23 cellular contexts compared by ENCODE assay signal in genomic region chr19:33702606-33703437, GRCh38.
DNase-seq lines count a peak whose midpoint lies in the region; ATAC-seq and TF ChIP-seq lines count a peak whose summit lies in the region.
"Had no signal": no experiment of that assay in that cellular context is flagged by ENCODE, and none has a peak within 500 bp of the region (broad histone marks: within the 10 kb centered on the region; RNA-seq: fewer than 3 reads in every experiment).

No MANE protein-coding gene starts in this region.

- H3K9me3 ChIP-seq in osteoblast (ENCODE audit: low read depth, low read length): no peaks in the 10 kb centered on the region
- H3K9me3 ChIP-seq: BE2C had no signal

- no peaks in the 10 kb centered on the region for H3K9me3 Mint-ChIP-seq in chondrocyte (ENCODE audit: low read depth)
- no peaks in the 10 kb centered on the region for H3K9me3 Mint-ChIP-seq in mesothelial cell of epicardium

- H3K27me3 ChIP-seq in osteoblast (ENCODE audit: insufficient read depth, low read length): no peaks in the 10 kb centered on the region
- H3K27me3 ChIP-seq: BE2C had no signal

- H4K20me1 ChIP-seq in osteoblast (ENCODE audit: insufficient read depth, low read length): no peaks in the 10 kb centered on the region

- no peak overlapping the region for H3K27ac Mint-ChIP-seq in chondrocyte (ENCODE audit: unreplicated experiment)
- no peak overlapping the region for H3K27ac Mint-ChIP-seq in mesothelial cell of epicardium
- H3K27ac Mint-ChIP-seq: CD4-positive, CD25-positive, alpha-beta regulatory T cell had no signal

- no peak overlapping the region for H3K4me2 ChIP-seq in osteoblast (ENCODE audit: insufficient read depth, low read length)

- intact Hi-C loops in cardiac septum (cut with DNase I) (no loop called here), Right ventricle myocardium superior (cut with DNase I) (no loop called here)

- H3K4me1 Mint-ChIP-seq in chondrocyte (ENCODE audit: low read depth) (no peaks in the 10 kb centered on the region), mesothelial cell of epicardium (no peaks in the 10 kb centered on the region)
- H3K4me1 Mint-ChIP-seq: CD4-positive, CD25-positive, alpha-beta regulatory T cell had no signal

- peak; percentile 66 for DNase-seq in cardiac septum (ENCODE audit: low spot score)
- no peak for DNase-seq in Right ventricle myocardium superior
- peak; percentile 66 for DNase-seq in chondrocyte (ENCODE audit: low spot score)
- DNase-seq in osteoblast (ENCODE audit: insufficient read length, low spot score, missing footprints): peak; percentile 49
- no peak for DNase-seq in COLO668 (lab: John Stamatoyannopoulos, UW; ENCODE audit: unreplicated experiment)
- DNase-seq in NK-92 treated with Interleukin-12 subunit alpha and Interleukin-12 subunit beta, amount 100 ng/mL, for 24 hours (lab: John Stamatoyannopoulos, UW): no peak
- no peak for DNase-seq in mesothelial cell of epicardium (ENCODE audit: low spot score in 2 of 2, unreplicated experiment in 2 of 2)
- DNase-seq: BE2C; CD4-positive, CD25-positive, alpha-beta regulatory T cell; COR-L47; DMS 273 treated with DMSO at 0.1 percent for 48 hours; DMS79 treated with DMSO at 0.1 percent for 48 hours; GM23248; KG1; NCI-H1092; NCI-H1436; NCI-H187 treated with DMSO at 0.1 percent for 48 hours; NCI-H2107; NCI-H510A; NCI-H748 treated with DMSO at 0.1 percent for 48 hours; SW 1271 had no signal

- no peak overlapping the region for H3K27ac ChIP-seq in osteoblast (ENCODE audit: low read depth, low read length)
- H3K27ac ChIP-seq: GM23248 had no signal

- H3K36me3 Mint-ChIP-seq in chondrocyte (ENCODE audit: low read depth) (no peaks in the 10 kb centered on the region), mesothelial cell of epicardium (no peaks in the 10 kb centered on the region)
- H3K36me3 Mint-ChIP-seq: CD4-positive, CD25-positive, alpha-beta regulatory T cell had no signal

- no peaks in the 10 kb centered on the region for H3K79me2 ChIP-seq in osteoblast (ENCODE audit: insufficient read depth, low read length)

- H3K4me3 Mint-ChIP-seq in chondrocyte (ENCODE audit: unreplicated experiment) (no peak overlapping the region), mesothelial cell of epicardium (no peak overlapping the region)
- H3K4me3 Mint-ChIP-seq: CD4-positive, CD25-positive, alpha-beta regulatory T cell had no signal

- H3K4me3 ChIP-seq in osteoblast (ENCODE audit: insufficient read depth, low read length): no peak overlapping the region
- H3K4me3 ChIP-seq: GM12878, GM23248 had no signal

- no peak for TF ChIP-seq CTCF in chondrocyte (IDR thresholded peaks at IDR 0.05)
- no peak for TF ChIP-seq CTCF in osteoblast (IDR thresholded peaks at IDR 0.05; ENCODE audit: extremely low read depth, low read depth, low read length)
- no peak for TF ChIP-seq CTCF in mesothelial cell of epicardium (IDR thresholded peaks at IDR 0.05; ENCODE audit: unreplicated experiment)

- H3K36me3 ChIP-seq in osteoblast (ENCODE audit: insufficient read depth, low read length): no peaks in the 10 kb centered on the region
- H3K36me3 ChIP-seq: BE2C had no signal

- H3K27me3 Mint-ChIP-seq in chondrocyte (ENCODE audit: low read depth) (peaks cover 10% of the 10 kb centered on the region), mesothelial cell of epicardium (ENCODE audit: low read depth) (peaks cover 13% of the 10 kb centered on the region)
- H3K27me3 Mint-ChIP-seq: CD4-positive, CD25-positive, alpha-beta regulatory T cell had no signal

- no peaks in the 10 kb centered on the region for H3K4me1 ChIP-seq in osteoblast (ENCODE audit: insufficient read depth, low read length)

- no peak overlapping the region for H2AFZ ChIP-seq in osteoblast (ENCODE audit: low read length)
- H2AFZ ChIP-seq: GM23248 had no signal

- ATAC-seq in Right ventricle myocardium superior (ENCODE audit: poor library complexity): no peak
- ATAC-seq: GM12878, HCT116 had no signal

Comparison
In these comparisons a context has a peak if more than half of its experiments do, and no peak if none do; other contexts are left out.
1. DNase-seq: peak in cardiac septum (single experiment), chondrocyte (single experiment) and osteoblast (single experiment); none in Right ventricle myocardium superior (single experiment), COLO668 (single experiment), NK-92 treated with Interleukin-12 subunit alpha and Interleukin-12 subunit beta, amount 100 ng/mL, for 24 hours (single experiment) and mesothelial cell of epicardium (0 of 2).